Comparison of ENCODE assay signal across 10 cellular contexts in the genomic region with DNA sequence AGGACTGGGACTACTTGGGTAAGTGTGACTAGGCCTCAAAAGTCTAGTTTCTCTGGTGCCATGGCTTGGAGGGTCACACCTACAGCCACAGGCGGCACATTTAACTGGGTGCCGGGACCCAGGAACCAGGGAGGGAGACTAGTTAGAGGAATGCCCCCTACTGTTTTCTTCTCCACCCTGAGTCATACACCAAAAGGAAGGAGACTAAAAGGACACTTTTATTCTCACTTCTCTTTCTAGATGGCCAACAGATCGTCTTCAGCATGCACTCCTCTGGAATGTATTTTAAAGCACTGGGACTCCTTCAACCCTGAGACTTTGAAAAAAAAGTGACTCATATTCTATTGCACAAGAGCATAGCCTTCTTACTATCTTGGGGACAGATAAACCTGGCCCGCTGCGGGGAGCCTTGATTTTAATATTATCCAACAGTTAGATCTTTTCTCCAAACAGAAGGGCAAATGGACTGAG. TPM values are rescaled to one million over a fixed set of nuclear protein-coding genes. Genes with fewer than 3 reads are reported as not detected.
DNase-seq lines count a peak whose midpoint lies in the region; ATAC-seq, FAIRE-seq and TF ChIP-seq lines count a peak whose summit lies in the region.
"Had no signal": no experiment of that assay in that cellular context is flagged by ENCODE, and none has a peak within 500 bp of the region (broad histone marks: within the 10 kb centered on the region; RNA-seq: fewer than 3 reads in every experiment).

No MANE protein-coding gene starts in this region.

- BruUV-seq in IMR-90 (replicated peaks; lab: Mats Ljungman, UMichigan) = no TSS peak

- H2AK5ac ChIP-seq in IMR-90 (ENCODE audit: low read depth, low read length) = no peak overlapping the region

- peaks cover 25 to 47% (median 43%) of the 10 kb centered on the region in 5 experiments for H3K9me3 Mint-ChIP-seq in brain
- peaks cover 38% of the 10 kb centered on the region for H3K9me3 Mint-ChIP-seq in activated naive CD4-positive, alpha-beta T cell treated with anti-CD3 and anti-CD28 coated beads, Interleukin-2, amount 10 ng/mL, durations not matched to agents 7 days and 5 days

- no peak overlapping the region for H4K91ac ChIP-seq in IMR-90 (ENCODE audit: insufficient read depth, low read depth, low read length)

- WGBS in IMR-90 (ENCODE audit: extremely low coverage in 2 of 2, insufficient read length in 1 of 2), 2 experiments = no CpG with 5 or more reads among the region's 5 CpGs

- H3K23ac ChIP-seq in IMR-90 (ENCODE audit: low read depth, low read length) = no peak overlapping the region

- peaks cover 2% of the 10 kb centered on the region for H3K27me3 Mint-ChIP-seq in brain
- no peaks in the 10 kb centered on the region for H3K27me3 Mint-ChIP-seq in activated naive CD4-positive, alpha-beta T cell treated with anti-CD3 and anti-CD28 coated beads, Interleukin-2, amount 10 ng/mL, durations not matched to agents 7 days and 5 days

- dilution Hi-C loops in IMR-90 (cut with HindIII; ENCODE audit: low sequenced_read_pairs, unreplicated experiment) = no loop called here

- peaks cover 60% of the 10 kb centered on the region for H3K36me3 Mint-ChIP-seq in brain
- peaks cover 58% of the 10 kb centered on the region for H3K36me3 Mint-ChIP-seq in activated naive CD4-positive, alpha-beta T cell treated with anti-CD3 and anti-CD28 coated beads, Interleukin-2, amount 10 ng/mL, durations not matched to agents 7 days and 5 days

- peak overlapping the region; percentile 46; the same call in 1 of the 2 replicates for H3K4me2 ChIP-seq in IMR-90 (ENCODE audit: low read depth, low read length)

- H2BK20ac ChIP-seq in IMR-90 (ENCODE audit: low read depth, low read length) = no peak overlapping the region

- ATAC-seq in IMR-90 (ENCODE audit: low read depth) (peak; percentile 85), lower lobe of right lung (peak; percentile 49 to 62), HG03342 (IDR thresholded peaks at IDR 0.05; ENCODE audit: unreplicated experiment) (no peak)

- H2BK120ac ChIP-seq in IMR-90 (ENCODE audit: low read depth, low read length) = no peak overlapping the region

- H3K4me3 ChIP-seq in IMR-90 (ENCODE audit: insufficient read depth, low read depth, low read length) (no peak overlapping the region), lower lobe of right lung (no peak overlapping the region)
- H3K4me3 ChIP-seq in effector memory CD4-positive, alpha-beta T cell (ENCODE audit: insufficient read depth, low read depth, low read length, poor library complexity, severe bottlenecking) = no peak overlapping the region

- no peak overlapping the region for H3K9ac ChIP-seq in IMR-90 (ENCODE audit: low read depth, low read length)

- H3K14ac ChIP-seq in IMR-90 (replicated peaks; ENCODE audit: low read depth, low read length) = no peak overlapping the region

- no peak overlapping the region for H2BK5ac ChIP-seq in IMR-90 (ENCODE audit: low read depth, low read length, poor library complexity, severe bottlenecking)

- in situ Hi-C loops in ACHN (cut with HindIII; ENCODE audit: low pct_ligation_motif_present, low pct_unique_long_range_greater_than_20kb, low sequenced_read_pairs) (no loop called here), IMR-90 (cut with MboI; ENCODE audit: low sequenced_read_pairs) (no loop called here)

- intact Hi-C loops in IMR-90 (cut with micrococcal nuclease) = loop anchor here (1.0 kb wide), 1 partner anchor 297 kb away; no protein-coding TSS in a partner anchor
- intact Hi-C loops in lower lobe of right lung (cut with DNase I) = no loop called here

- no peak overlapping the region for H3K4ac ChIP-seq in IMR-90 (ENCODE audit: low read depth, low read length)

- H3K4me1 Mint-ChIP-seq in brain = peaks cover 17% of the 10 kb centered on the region
- peaks cover 2% of the 10 kb centered on the region for H3K4me1 Mint-ChIP-seq in activated naive CD4-positive, alpha-beta T cell treated with anti-CD3 and anti-CD28 coated beads, Interleukin-2, amount 10 ng/mL, durations not matched to agents 7 days and 5 days

- peaks cover 31 to 55% of the 10 kb centered on the region in 2 experiments; a peak in 3 of 4 replicates for H3K79me1 ChIP-seq in IMR-90 (ENCODE audit: low read depth in 1 of 2, low read length in 2 of 2)

- no peak overlapping the region for H3K27ac ChIP-seq in IMR-90 (ENCODE audit: insufficient read depth, low read length)
- H3K27ac ChIP-seq in lower lobe of right lung = no peak overlapping the region
- no peak overlapping the region for H3K27ac ChIP-seq in effector memory CD4-positive, alpha-beta T cell (ENCODE audit: insufficient read depth, low read length, poor library complexity, severe bottlenecking)

- H3K27me3 ChIP-seq in IMR-90 (ENCODE audit: control insufficient read depth, insufficient read depth, low read length) (no peaks in the 10 kb centered on the region), lower lobe of right lung (ENCODE audit: low read depth) (no peaks in the 10 kb centered on the region)
- no peaks in the 10 kb centered on the region for H3K27me3 ChIP-seq in effector memory CD4-positive, alpha-beta T cell (replicated peaks; ENCODE audit: control insufficient read depth, insufficient read depth, low read length, poor library complexity, severe bottlenecking)

- H4K5ac ChIP-seq in IMR-90 (ENCODE audit: low read depth, low read length) = no peak overlapping the region

- CTCF ChIA-PET in IMR-90 (lab: Yijun Ruan, JAX) = interaction anchor here (0.6 to 1.6 kb wide), 2 partner anchors 11 to 295 kb away, joined by 5 read pairs; no protein-coding TSS in a partner anchor
- CTCF ChIA-PET in activated naive CD4-positive, alpha-beta T cell treated with anti-CD3 and anti-CD28 coated beads, Interleukin-2, amount 10 ng/mL, durations not matched to agents 7 days and 5 days (lab: Charles Lee) = interaction anchor here (1.3 to 2.6 kb wide), 7 partner anchors 9 to 295 kb away, joined by 3 to 14 read pairs (median 4); no protein-coding TSS in a partner anchor

- H3K18ac ChIP-seq in IMR-90 (ENCODE audit: low read depth, low read length) = no peak overlapping the region

- no peak for TF ChIP-seq POLR2A in IMR-90 (IDR thresholded peaks at IDR 0.05; ENCODE audit: low read depth, low read length)

- H3K56ac ChIP-seq in IMR-90 (ENCODE audit: extremely low read depth, insufficient read depth, low read length) = no peak overlapping the region

- peak overlapping the region in 3 of 5 experiments; percentile 1 to 35 (median 25) for H3K27ac Mint-ChIP-seq in brain
- H3K27ac Mint-ChIP-seq in activated naive CD4-positive, alpha-beta T cell treated with anti-CD3 and anti-CD28 coated beads, Interleukin-2, amount 10 ng/mL, durations not matched to agents 7 days and 5 days = no peak overlapping the region

- H3K4me3 Mint-ChIP-seq in brain = no peak overlapping the region
- no peak overlapping the region for H3K4me3 Mint-ChIP-seq in activated naive CD4-positive, alpha-beta T cell treated with anti-CD3 and anti-CD28 coated beads, Interleukin-2, amount 10 ng/mL, durations not matched to agents 7 days and 5 days

- no peak overlapping the region for H2BK15ac ChIP-seq in IMR-90 (ENCODE audit: low read depth, low read length)

- POLR2A ChIA-PET in IMR-90 (lab: Charles Lee; ENCODE audit: unreplicated experiment) = no interaction called here

- H2AFZ ChIP-seq in IMR-90 (replicated peaks; ENCODE audit: low read length, poor library complexity) = no peak overlapping the region

- DNase-seq in ACHN (peak; percentile 22), IMR-90 (peak; percentile 80), lower lobe of right lung (no peak), GM19239 (ENCODE audit: insufficient read length, low spot score) (no peak)
- no peak for DNase-seq in activated naive CD4-positive, alpha-beta T cell treated with anti-CD3 and anti-CD28 coated beads, Interleukin-2, amount 10 ng/mL, durations not matched to agents 7 days and 5 days
- no peak for DNase-seq in effector memory CD4-positive, alpha-beta T cell
- DNase-seq: activated CD8-positive, alpha-beta memory T cell treated with anti-CD3 and anti-CD28 coated beads, Interleukin-2, amount 50 U/mL, for 48 hours had no signal

- H3K36me3 ChIP-seq in IMR-90 (ENCODE audit: control insufficient read depth, insufficient read depth, low read length) (no peaks in the 10 kb centered on the region), lower lobe of right lung (no peaks in the 10 kb centered on the region)
- peaks cover 22% of the 10 kb centered on the region for H3K36me3 ChIP-seq in effector memory CD4-positive, alpha-beta T cell (ENCODE audit: control insufficient read depth, insufficient read depth, low read length)

- H3K9me3 ChIP-seq in IMR-90 (ENCODE audit: control insufficient read depth, insufficient read depth, low read length) (peaks cover 4% of the 10 kb centered on the region; the same call in 1 of the 2 replicates), lower lobe of right lung (peaks cover 13% of the 10 kb centered on the region)
- H3K9me3 ChIP-seq in effector memory CD4-positive, alpha-beta T cell (ENCODE audit: control insufficient read depth, low read length) = peaks cover 8% of the 10 kb centered on the region

- no peak overlapping the region for H2AK9ac ChIP-seq in IMR-90 (replicated peaks; ENCODE audit: low read depth, low read length, poor library complexity)

- H3K9me1 ChIP-seq in IMR-90 (ENCODE audit: insufficient read depth, low read length) = no peaks in the 10 kb centered on the region

- H3K4me1 ChIP-seq in IMR-90 (ENCODE audit: control insufficient read depth, insufficient read depth, low read length) = peaks cover 8% of the 10 kb centered on the region
- H3K4me1 ChIP-seq in lower lobe of right lung = peaks cover 17% of the 10 kb centered on the region
- H3K4me1 ChIP-seq in effector memory CD4-positive, alpha-beta T cell (ENCODE audit: control insufficient read depth, insufficient read depth, low read length, poor library complexity, severe bottlenecking) = no peaks in the 10 kb centered on the region

- no peak for FAIRE-seq in GM19239 (lab: Jason Lieb, UNC)

- H4K20me1 ChIP-seq in IMR-90 (ENCODE audit: insufficient read depth, low read length) = no peaks in the 10 kb centered on the region

- no peak for TF ChIP-seq RAD21 in IMR-90 (IDR thresholded peaks at IDR 0.05; ENCODE audit: low read length)

- no peak overlapping the region for H4K8ac ChIP-seq in IMR-90 (ENCODE audit: low read depth in 2 of 2, low read length in 2 of 2)

- TF ChIP-seq CTCF in IMR-90 (conservative IDR thresholded peaks at IDR 0.05; ENCODE audit: low read depth, low read length) = no peak
- TF ChIP-seq CTCF in brain (conservative IDR thresholded peaks at IDR 0.05) = no peak
- TF ChIP-seq CTCF in lower lobe of right lung (IDR thresholded peaks at IDR 0.05) = no peak

TF ChIP-seq in IMR-90, 13 proteins besides CTCF, POLR2A, EP300 and RAD21 (continues in another document):
- TF ChIP-seq CEBPB (IDR thresholded peaks at IDR 0.05; ENCODE audit: low read depth, low read length) (peak; percentile 97), NFE2L2 (IDR thresholded peaks at IDR 0.05; ENCODE audit: low read depth, low read length) (no peak), FOS (IDR thresholded peaks at IDR 0.05; ENCODE audit: low read depth, low read length) (peak; percentile 4; the same call in 1 of the 2 replicates)

RNA-seq across cellular contexts. Expression of a gene that starts 33.4 kb away (rescaled TPM):
- under 0.01 TPM in 2 replicates for total RNA-seq in IMR-90 (2012; rRNA removed)
- not detected in 2 replicates for polyA plus RNA-seq in IMR-90 (2012; rRNA removed)
- polyA plus RNA-seq in IMR-90 (2012; cell fraction: cytosol; rRNA removed) = not detected in 2 replicates
- not detected in 2 replicates for polyA plus RNA-seq in IMR-90 (2012; cell fraction: nucleus; rRNA removed; ENCODE audit: low replicate concordance)
- polyA plus RNA-seq in brain (ENCODE audit: insufficient read depth, low read depth, low replicate concordance) = 27.6 TPM
- total RNA-seq in lower lobe of right lung = 7.5 TPM
- total RNA-seq: Calu3 had no signal

Comparison
In these comparisons a context has a peak if more than half of its experiments do, and no peak if none do; other contexts are left out.
1. DNase-seq: peak in ACHN (single experiment) and IMR-90 (single experiment); none in lower lobe of right lung (single experiment), activated naive CD4-positive, alpha-beta T cell treated with anti-CD3 and anti-CD28 coated beads, Interleukin-2, amount 10 ng/mL, durations not matched to agents 7 days and 5 days (single experiment), GM19239 (single experiment) and effector memory CD4-positive, alpha-beta T cell (0 of 3).